8 cellular contexts compared by ENCODE assay signal in the genomic region with DNA sequence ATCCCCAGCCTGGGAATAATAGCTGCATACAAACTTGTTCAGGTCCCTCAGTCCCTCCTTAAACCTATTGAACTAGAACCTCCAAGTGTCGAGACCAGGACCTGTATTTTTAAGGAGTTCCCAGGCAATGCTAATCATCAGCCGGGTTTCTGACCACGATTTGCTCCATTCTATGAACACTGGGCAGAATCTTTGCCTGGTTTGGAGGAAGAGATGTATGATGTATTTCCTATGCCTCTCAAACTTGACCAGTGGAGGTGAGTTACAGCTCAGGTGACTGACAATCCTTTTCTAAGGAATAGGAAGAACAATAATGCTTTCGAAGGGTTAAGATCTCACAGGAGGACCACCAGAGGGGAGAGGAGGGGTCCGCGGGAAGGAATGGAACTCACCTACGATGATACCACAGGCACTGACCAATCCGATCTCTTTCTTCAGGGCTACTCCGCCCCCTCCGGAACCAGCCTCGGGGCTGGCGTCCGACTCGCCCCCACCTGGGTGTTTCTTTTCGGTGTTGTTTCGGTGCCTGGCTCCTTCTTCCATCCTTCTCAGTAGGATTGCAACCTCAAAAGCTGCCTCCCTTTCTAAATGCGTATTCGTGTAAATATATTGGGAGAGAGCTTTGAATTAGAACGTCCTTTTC. TPM values are rescaled to one million over a fixed set of nuclear protein-coding genes. Genes with fewer than 3 reads are reported as not detected.
DNase-seq lines count a peak whose midpoint lies in the region; ATAC-seq, FAIRE-seq and TF ChIP-seq lines count a peak whose summit lies in the region.

No MANE protein-coding gene starts in this region.

- H3K4me3 ChIP-seq in neuron (ENCODE audit: low read length): peak overlapping the region; percentile 49

- H3K27me3 ChIP-seq in foreskin keratinocyte: no peaks in the 10 kb centered on the region
- peaks cover 15% of the 10 kb centered on the region for H3K27me3 ChIP-seq in neuron (ENCODE audit: insufficient read depth, low read length)

- DNase-seq in activated effector memory CD4-positive, alpha-beta T cell treated with anti-CD3 and anti-CD28 coated beads, Interleukin-2, amount 50 U/mL, for 16 hours: peak; percentile 76
- no peak for DNase-seq in activated effector memory CD4-positive, alpha-beta T cell treated with Interleukin-2 at 50 U/mL for 16 hours
- peak; percentile 44 for DNase-seq in activated CD8-positive, alpha-beta memory T cell treated with anti-CD3 and anti-CD28 coated beads, Interleukin-2, amount 50 U/mL, for 4 hours
- DNase-seq in foreskin keratinocyte (peak in 1 of 2 donors; percentile 60), urothelium cell line (ENCODE audit: low spot score) (peak; percentile 72)

- H3K9me3 ChIP-seq in neuron (ENCODE audit: low read length): no peaks in the 10 kb centered on the region

- H3K27ac ChIP-seq in foreskin keratinocyte: peak overlapping the region; percentile 50

- no peaks in the 10 kb centered on the region for H3K36me3 ChIP-seq in neuron (ENCODE audit: insufficient read depth, low read length)

- H3K4me1 ChIP-seq in foreskin keratinocyte (peaks cover 19% of the 10 kb centered on the region), neuron (ENCODE audit: insufficient read depth, low read length) (peaks cover 11% of the 10 kb centered on the region)

- ATAC-seq in foreskin keratinocyte (peak; percentile 71), HG02840 (IDR thresholded peaks at IDR 0.05; ENCODE audit: low FRiP score, unreplicated experiment) (no peak), HG03520 (IDR thresholded peaks at IDR 0.05; ENCODE audit: unreplicated experiment) (no peak)

- peak overlapping the region; percentile 41 for H2AFZ ChIP-seq in neuron (ENCODE audit: low read depth, low read length)

- no peak for TF ChIP-seq CTCF in foreskin keratinocyte (conservative IDR thresholded peaks at IDR 0.05)

- no peak for FAIRE-seq in urothelium cell line (lab: Jason Lieb, UNC)

RNA-seq across cellular contexts. Expression of a gene that starts 1.0 kb away (rescaled TPM):
- 73.2 TPM in 2 replicates for total RNA-seq in foreskin keratinocyte
- 52.7 and 56.7 TPM in 2 replicates for polyA plus RNA-seq in foreskin keratinocyte

RNA-seq across cellular contexts. Expression of a gene that starts 55.2 kb away (rescaled TPM):
- total RNA-seq in foreskin keratinocyte: not detected in 2 replicates
- 0.04 and 0.17 TPM in 2 replicates for polyA plus RNA-seq in foreskin keratinocyte
